In the genomic region with DNA sequence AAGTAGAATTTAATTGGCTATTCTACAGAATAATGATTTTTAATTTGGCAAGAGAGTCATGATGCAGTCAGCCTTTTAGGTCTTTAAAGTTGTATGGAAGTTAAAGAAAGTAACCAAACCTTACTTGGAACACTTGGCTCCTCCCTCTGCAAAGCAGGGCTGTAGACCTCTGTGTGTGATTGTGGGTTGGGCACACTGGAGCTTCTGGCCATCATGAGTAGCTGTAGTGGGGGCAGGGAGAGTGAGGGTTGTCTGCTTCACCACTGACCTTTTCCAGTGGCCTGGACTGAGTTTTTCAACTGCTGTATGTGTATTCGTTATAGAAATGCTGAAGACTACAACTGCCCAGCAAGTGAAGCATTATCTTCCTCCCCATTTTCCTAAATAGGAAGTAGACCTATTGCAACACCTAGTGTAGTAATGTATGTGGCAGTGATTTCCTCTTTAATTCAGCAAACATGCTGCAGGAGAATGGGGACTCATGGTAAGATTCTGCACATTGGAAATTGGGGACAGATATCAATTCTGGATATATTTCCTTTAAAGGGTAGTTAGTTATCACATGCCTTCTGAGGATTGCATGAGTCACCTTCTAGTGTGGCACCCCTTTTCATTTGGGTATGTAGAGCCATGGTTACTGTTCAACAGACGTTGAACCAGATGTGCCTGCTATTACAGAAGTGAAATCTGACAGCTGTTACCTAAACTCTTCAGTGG, we compare ENCODE assay signal across 9 cellular contexts.
DNase-seq lines count a peak whose midpoint lies in the region; ATAC-seq, FAIRE-seq and TF ChIP-seq lines count a peak whose summit lies in the region.
"Had no signal": no experiment of that assay in that cellular context is flagged by ENCODE, and none has a peak within 500 bp of the region (broad histone marks: within the 10 kb centered on the region; RNA-seq: fewer than 3 reads in every experiment).

No MANE protein-coding gene starts in this region.

- in situ Hi-C loops in GM23248 (cut with MboI): no loop called here

- H3K36me3 Mint-ChIP-seq in activated T-cell treated with anti-CD3 and anti-CD28 coated beads, Interleukin-2, amount 50 U/mL, for 72 hours (ENCODE audit: insufficient read depth in 2 of 2): peaks cover 2% of the 10 kb centered on the region in 2 donors

- 0 out of 2 replicates have a peak, but pooled peaks cover 3% of the 10 kb centered on the region for H3K9me2 ChIP-seq in GM23248 (ENCODE audit: insufficient read depth)

- peaks cover 98% of the 10 kb centered on the region for H3K79me2 ChIP-seq in GM23248 (ENCODE audit: insufficient read depth)
- peaks cover 78% of the 10 kb centered on the region for H3K79me2 ChIP-seq in keratinocyte (ENCODE audit: control insufficient read depth, insufficient read depth, low read length)

- no peak for TF ChIP-seq CTCF in keratinocyte (optimal IDR thresholded peaks at IDR 0.05 in 1 of 3, IDR thresholded peaks at IDR 0.05 in 1 of 3, conservative IDR thresholded peaks at IDR 0.05 in 1 of 3; ENCODE audit: extremely low read depth in 1 of 3, insufficient read depth in 2 of 3, low read length in 3 of 3)

- no peaks in the 10 kb centered on the region for H3K27me3 Mint-ChIP-seq in activated T-cell treated with anti-CD3 and anti-CD28 coated beads, Interleukin-2, amount 50 U/mL, for 72 hours (ENCODE audit: low read depth)

- H3K9me3 ChIP-seq in GM23248 (ENCODE audit: low read depth) (no peaks in the 10 kb centered on the region), keratinocyte (ENCODE audit: control insufficient read depth, low read depth, low read length) (no peaks in the 10 kb centered on the region), small intestine (ENCODE audit: control insufficient read depth, low read depth) (no peaks in the 10 kb centered on the region)

- no peak overlapping the region for H3K4me3 Mint-ChIP-seq in activated T-cell treated with anti-CD3 and anti-CD28 coated beads, Interleukin-2, amount 50 U/mL, for 72 hours

- FAIRE-seq in keratinocyte (lab: Jason Lieb, UNC) (peak; percentile 13), small intestine (lab: Jason Lieb, UNC) (no peak)

- peak; percentile 86 for ATAC-seq in GM18505 (IDR thresholded peaks at IDR 0.05; ENCODE audit: unreplicated experiment)
- no peak for ATAC-seq in activated T-cell treated with anti-CD3 and anti-CD28 coated beads, Interleukin-2, amount 50 U/mL, for 72 hours (replicated peaks in 1 of 2)

- H3K36me3 ChIP-seq in GM23248 (ENCODE audit: low read depth): no peaks in the 10 kb centered on the region
- no peaks in the 10 kb centered on the region for H3K36me3 ChIP-seq in keratinocyte (ENCODE audit: control insufficient read depth in 2 of 2, extremely low read depth in 1 of 2, insufficient read depth in 2 of 2, low read length in 2 of 2)
- peaks cover 0 to 2% of the 10 kb centered on the region in 2 donors for H3K36me3 ChIP-seq in small intestine (ENCODE audit: control insufficient read depth in 2 of 2, insufficient read depth in 2 of 2, low read length in 2 of 2)

- H3K4me1 ChIP-seq in GM23248 (ENCODE audit: insufficient read depth): peaks cover 38% of the 10 kb centered on the region
- peaks cover 9% of the 10 kb centered on the region for H3K4me1 ChIP-seq in keratinocyte (ENCODE audit: control insufficient read depth, extremely low read depth, insufficient read depth, low read length)
- peaks cover 0 to 2% of the 10 kb centered on the region in 2 donors for H3K4me1 ChIP-seq in small intestine (ENCODE audit: control insufficient read depth in 2 of 2, insufficient read depth in 1 of 2, low read depth in 1 of 2, low read length in 1 of 2)

- H3K4me3 ChIP-seq in GM23248: no peak overlapping the region
- H3K4me3 ChIP-seq in keratinocyte (ENCODE audit: control insufficient read depth in 2 of 3, extremely low read depth in 1 of 3, insufficient read depth in 2 of 3, low read depth in 1 of 3, low read length in 3 of 3): no peak overlapping the region
- H3K4me3 ChIP-seq in small intestine (ENCODE audit: low read depth in 1 of 2, low read length in 2 of 2): no peak overlapping the region

- peak; percentile 53 for DNase-seq in GM23248
- peak; percentile 75 for DNase-seq in LHCN-M2 (ENCODE audit: low read depth)
- no peak for DNase-seq in keratinocyte (ENCODE audit: low read depth, low spot score)
- no peak for DNase-seq in small intestine
- no peak for DNase-seq in activated T-cell treated with anti-CD3 and anti-CD28 coated beads, Interleukin-2, amount 50 U/mL, for 72 hours
- no peak for DNase-seq in activated CD4-positive, alpha-beta T cell treated with anti-CD3 and anti-CD28 coated beads for 48 hours
- no peak for DNase-seq in DMS79 (lab: John Stamatoyannopoulos, UW)

- H3K27ac ChIP-seq in GM23248 (no peak overlapping the region), keratinocyte (ENCODE audit: control insufficient read depth, insufficient read depth, low read length) (peak overlapping the region; percentile 36), small intestine (ENCODE audit: low read depth in 1 of 2, low read length in 1 of 2) (no peak overlapping the region)
- H3K27ac ChIP-seq: epithelial cell of prostate had no signal

- no peaks in the 10 kb centered on the region for H3K9me3 Mint-ChIP-seq in activated T-cell treated with anti-CD3 and anti-CD28 coated beads, Interleukin-2, amount 50 U/mL, for 72 hours

- H2AFZ ChIP-seq in GM23248: no peak overlapping the region
- H2AFZ ChIP-seq in keratinocyte (ENCODE audit: control insufficient read depth, low read length): no peak overlapping the region

- no peak for TF ChIP-seq POLR2A in GM18505 (IDR thresholded peaks at IDR 0.05; ENCODE audit: borderline replicate concordance, extremely low read depth, insufficient read depth, insufficient read length)

- H3K4me1 Mint-ChIP-seq in activated T-cell treated with anti-CD3 and anti-CD28 coated beads, Interleukin-2, amount 50 U/mL, for 72 hours (ENCODE audit: low read depth): peaks cover 17% of the 10 kb centered on the region

- H4K20me1 ChIP-seq in GM23248 (ENCODE audit: insufficient read depth): peaks cover 30% of the 10 kb centered on the region; the same call in 1 of the 2 replicates
- H4K20me1 ChIP-seq in keratinocyte (ENCODE audit: control insufficient read depth, extremely low read depth, insufficient read depth, low read length): peaks cover 14% of the 10 kb centered on the region

- dilution Hi-C loops in keratinocyte (cut with MboI; ENCODE audit: extremely low pct_ligation_motif_present, low sequenced_read_pairs): no loop called here

- peaks cover 7% of the 10 kb centered on the region for H3F3A ChIP-seq in GM23248 (ENCODE audit: insufficient read depth)

- no peak overlapping the region for H3K9ac ChIP-seq in GM23248
- no peak overlapping the region for H3K9ac ChIP-seq in keratinocyte (ENCODE audit: control insufficient read depth, extremely low read depth, insufficient read depth, low read length)

- H3K27ac Mint-ChIP-seq in activated T-cell treated with anti-CD3 and anti-CD28 coated beads, Interleukin-2, amount 50 U/mL, for 72 hours: no peak overlapping the region

- H3K27me3 ChIP-seq in GM23248 (replicated peaks; ENCODE audit: insufficient read depth) (no peaks in the 10 kb centered on the region), keratinocyte (ENCODE audit: control insufficient read depth, extremely low read depth, insufficient read depth, low read length) (no peaks in the 10 kb centered on the region), small intestine (ENCODE audit: control insufficient read depth in 2 of 2, insufficient read depth in 2 of 2, low read length in 2 of 2) (no peaks in the 10 kb centered on the region)

- WGBS in GM23248 (ENCODE audit: low coverage in 1 of 2, low lambda C conversion rate in 2 of 2, missing lambda C conversion rate in 2 of 2), 2 experiments: 80 to 82% methylated on average over 2 of the region's 2 CpGs
- 68 to 79% (median 75%) methylated on average over 2 of the region's 2 CpGs for WGBS in small intestine, 3 donors

- H3K4me2 ChIP-seq in GM23248 (ENCODE audit: unreplicated experiment) (no peak overlapping the region), keratinocyte (ENCODE audit: control insufficient read depth, extremely low read depth, insufficient read depth, low read depth, low read length) (no peak overlapping the region)

- no peaks in the 10 kb centered on the region for H3K9me1 ChIP-seq in keratinocyte (ENCODE audit: control insufficient read depth, extremely low read depth, insufficient read depth, low read length)

Comparison
In these comparisons a context has a peak if more than half of its experiments do, and no peak if none do; other contexts are left out.
1. DNase-seq: peak in GM23248 (single experiment) and LHCN-M2 (single experiment); none in keratinocyte (single experiment), small intestine (single experiment), activated T-cell treated with anti-CD3 and anti-CD28 coated beads, Interleukin-2, amount 50 U/mL, for 72 hours (0 of 2), activated CD4-positive, alpha-beta T cell treated with anti-CD3 and anti-CD28 coated beads for 48 hours (single experiment) and DMS79 (single experiment).